ENCODE assay signal across 13 cellular contexts in genomic region chr22:22158207-22158816, GRCh38.
DNase-seq lines count a peak whose midpoint lies in the region; ATAC-seq and TF ChIP-seq lines count a peak whose summit lies in the region.
"Had no signal": no experiment of that assay in that cellular context is flagged by ENCODE, and none has a peak within 500 bp of the region (broad histone marks: within the 10 kb centered on the region; RNA-seq: fewer than 3 reads in every experiment).

No MANE protein-coding gene starts in this region.

- H3K9ac ChIP-seq in parathyroid adenoma, result no peak overlapping the region
- H3K9ac ChIP-seq: GM23248 had no signal

- H3K9me3 ChIP-seq in parathyroid adenoma (ENCODE audit: control insufficient read depth, low read length), result no peaks in the 10 kb centered on the region
- H3K9me3 ChIP-seq: BLaER1, Caco-2 had no signal

- no peak for DNase-seq in activated T-cell treated with anti-CD3 and anti-CD28 coated beads, Interleukin-2, amount 50 U/mL, for 72 hours
- no peak for DNase-seq in activated T-cell treated with anti-CD3 and anti-CD28 coated beads, Interleukin-2, amount 50 U/mL, for 24 hours
- DNase-seq in OCI-M1 (lab: John Stamatoyannopoulos, UW) (peak; percentile 51), omental fat pad (ENCODE audit: low spot score) (no peak)
- no peak for DNase-seq in activated CD8-positive, alpha-beta memory T cell treated with anti-CD3 and anti-CD28 coated beads for 24 hours
- no peak for DNase-seq in T-helper 2 cell treated with Interferon-gamma antibody and Interleukin-4, amounts not matched to agents 5 μg/mL and 100 μg/mL, for 36 hours (ENCODE audit: low spot score)
- DNase-seq: Caco-2; CD8-positive, alpha-beta memory T cell; GM23248 had no signal

- no peaks in the 10 kb centered on the region for H3K36me3 ChIP-seq in parathyroid adenoma (ENCODE audit: control insufficient read depth, insufficient read depth, low read length)
- H3K36me3 ChIP-seq: BLaER1 had no signal

- peaks cover 9% of the 10 kb centered on the region for H3K4me1 Mint-ChIP-seq in activated T-cell treated with anti-CD3 and anti-CD28 coated beads, Interleukin-2, amount 50 U/mL, for 72 hours (ENCODE audit: low read depth)
- H3K4me1 Mint-ChIP-seq in activated T-cell treated with anti-CD3 and anti-CD28 coated beads, Interleukin-2, amount 50 U/mL, for 24 hours (ENCODE audit: low read depth), result peaks cover 8% of the 10 kb centered on the region
- H3K4me1 Mint-ChIP-seq in T-helper 2 cell treated with Interferon-gamma antibody and Interleukin-4, amounts not matched to agents 5 μg/mL and 100 μg/mL, for 36 hours (ENCODE audit: low read depth), result peaks cover 7% of the 10 kb centered on the region

- peak overlapping the region; percentile 95 for H2AFZ ChIP-seq in parathyroid adenoma
- H2AFZ ChIP-seq: GM23248 had no signal

- no peaks in the 10 kb centered on the region for H3K27me3 ChIP-seq in parathyroid adenoma (ENCODE audit: control insufficient read depth, insufficient read depth, low read length)
- H3K27me3 ChIP-seq: BLaER1 had no signal

- H3K9me3 Mint-ChIP-seq in activated T-cell treated with anti-CD3 and anti-CD28 coated beads, Interleukin-2, amount 50 U/mL, for 72 hours, result no peaks in the 10 kb centered on the region
- no peaks in the 10 kb centered on the region for H3K9me3 Mint-ChIP-seq in activated T-cell treated with anti-CD3 and anti-CD28 coated beads, Interleukin-2, amount 50 U/mL, for 24 hours
- no peaks in the 10 kb centered on the region for H3K9me3 Mint-ChIP-seq in T-helper 2 cell treated with Interferon-gamma antibody and Interleukin-4, amounts not matched to agents 5 μg/mL and 100 μg/mL, for 36 hours
- H3K9me3 Mint-ChIP-seq: IgD-negative memory B cell had no signal

- peak overlapping the region; percentile 75 for H3K27ac Mint-ChIP-seq in activated T-cell treated with anti-CD3 and anti-CD28 coated beads, Interleukin-2, amount 50 U/mL, for 72 hours
- H3K27ac Mint-ChIP-seq in activated T-cell treated with anti-CD3 and anti-CD28 coated beads, Interleukin-2, amount 50 U/mL, for 24 hours, result no peak overlapping the region
- no peak overlapping the region for H3K27ac Mint-ChIP-seq in T-helper 2 cell treated with Interferon-gamma antibody and Interleukin-4, amounts not matched to agents 5 μg/mL and 100 μg/mL, for 36 hours
- H3K27ac Mint-ChIP-seq: CD8-positive, alpha-beta memory T cell had no signal

- no peak overlapping the region for H3K27ac ChIP-seq in parathyroid adenoma
- H3K27ac ChIP-seq: 22Rv1, GM23248 had no signal

- H3K4me1 ChIP-seq in parathyroid adenoma, result peaks cover 11% of the 10 kb centered on the region
- H3K4me1 ChIP-seq: Caco-2 had no signal

- no peak overlapping the region for H3K4me3 ChIP-seq in parathyroid adenoma (ENCODE audit: low read depth, low read length)
- H3K4me3 ChIP-seq: BLaER1, GM23248 had no signal

- no peak overlapping the region for H3K4me2 ChIP-seq in parathyroid adenoma (ENCODE audit: low read length)

- H3K4me3 Mint-ChIP-seq in activated T-cell treated with anti-CD3 and anti-CD28 coated beads, Interleukin-2, amount 50 U/mL, for 72 hours, result no peak overlapping the region
- no peak overlapping the region for H3K4me3 Mint-ChIP-seq in activated T-cell treated with anti-CD3 and anti-CD28 coated beads, Interleukin-2, amount 50 U/mL, for 24 hours
- H3K4me3 Mint-ChIP-seq in T-helper 2 cell treated with Interferon-gamma antibody and Interleukin-4, amounts not matched to agents 5 μg/mL and 100 μg/mL, for 36 hours, result no peak overlapping the region
- H3K4me3 Mint-ChIP-seq: CD8-positive, alpha-beta memory T cell had no signal

- H3K36me3 Mint-ChIP-seq in activated T-cell treated with anti-CD3 and anti-CD28 coated beads, Interleukin-2, amount 50 U/mL, for 72 hours (ENCODE audit: insufficient read depth in 2 of 2), result no peaks in the 10 kb centered on the region
- H3K36me3 Mint-ChIP-seq in activated T-cell treated with anti-CD3 and anti-CD28 coated beads, Interleukin-2, amount 50 U/mL, for 24 hours (ENCODE audit: low read depth), result no peaks in the 10 kb centered on the region
- H3K36me3 Mint-ChIP-seq in T-helper 2 cell treated with Interferon-gamma antibody and Interleukin-4, amounts not matched to agents 5 μg/mL and 100 μg/mL, for 36 hours (ENCODE audit: low read depth), result no peaks in the 10 kb centered on the region
- H3K36me3 Mint-ChIP-seq: CD8-positive, alpha-beta memory T cell had no signal

- H3K27me3 Mint-ChIP-seq in activated T-cell treated with anti-CD3 and anti-CD28 coated beads, Interleukin-2, amount 50 U/mL, for 72 hours (ENCODE audit: low read depth), result no peaks in the 10 kb centered on the region
- H3K27me3 Mint-ChIP-seq in activated T-cell treated with anti-CD3 and anti-CD28 coated beads, Interleukin-2, amount 50 U/mL, for 24 hours, result peaks cover 7% of the 10 kb centered on the region
- H3K27me3 Mint-ChIP-seq in T-helper 2 cell treated with Interferon-gamma antibody and Interleukin-4, amounts not matched to agents 5 μg/mL and 100 μg/mL, for 36 hours (ENCODE audit: low read depth), result peaks cover 10% of the 10 kb centered on the region
- H3K27me3 Mint-ChIP-seq: IgD-negative memory B cell had no signal

- no peaks in the 10 kb centered on the region for H3K79me2 ChIP-seq in parathyroid adenoma

- TF ChIP-seq CTCF in parathyroid adenoma (IDR thresholded peaks at IDR 0.05) (no peak), omental fat pad (IDR thresholded peaks at IDR 0.05) (no peak)

- ATAC-seq in activated T-cell treated with anti-CD3 and anti-CD28 coated beads, Interleukin-2, amount 50 U/mL, for 72 hours (replicated peaks in 1 of 2), result no peak
- no peak for ATAC-seq in omental fat pad (ENCODE audit: low FRiP score)
